Comparison of ENCODE assay signal across 22 cellular contexts in genomic region chr1:173925306-173926242, GRCh38. TPM values are rescaled to one million over a fixed set of nuclear protein-coding genes. Genes with fewer than 3 reads are reported as not detected.
"Had no signal": no experiment of that assay in that cellular context is flagged by ENCODE, and none has a peak within 500 bp of the region (broad histone marks: within the 10 kb centered on the region; RNA-seq: fewer than 3 reads in every experiment).

No MANE protein-coding gene starts in this region.

- H3K4me1 ChIP-seq: colonic mucosa, left lung, testis had no signal

- H3K27me3 ChIP-seq: brain microvascular endothelial cell, colonic mucosa, left lung, testis had no signal

- H3K36me3 ChIP-seq: brain microvascular endothelial cell, colonic mucosa, prostate gland had no signal

- H3K27ac ChIP-seq: brain microvascular endothelial cell, colonic mucosa, epithelial cell of prostate, left lung, prostate gland, skin epidermis, testis had no signal

- FAIRE-seq: islet of Langerhans, TTC549 had no signal

- H3K9me3 ChIP-seq: colonic mucosa, left lung, prostate gland, testis had no signal

- DNase-seq: activated CD4-positive, alpha-beta memory T cell treated with anti-CD3 and anti-CD28 coated beads, Interleukin-2, amount 10 ng/mL, durations not matched to agents 7 days and 5 days; activated CD4-positive, alpha-beta T cell treated with anti-CD3 and anti-CD28 coated beads for 4 hours; activated CD8-positive, alpha-beta memory T cell treated with anti-CD3 and anti-CD28 coated beads, Interleukin-2, amount 10 ng/mL, durations not matched to agents 7 days and 5 days; activated naive CD8-positive, alpha-beta T cell treated with anti-CD3 and anti-CD28 coated beads, Interleukin-2, amount 10 ng/mL, durations not matched to agents 7 days and 5 days; brain microvascular endothelial cell; colonic mucosa; endodermal cell; foreskin fibroblast; hippocampal formation; right cardiac atrium; stimulated activated CD4-positive, alpha-beta T cell treated with anti-CD3 and anti-CD28 coated beads, Interleukin-15, amount 100 ng/mL, for 24 hours; stimulated activated CD4-positive, alpha-beta T cell treated with anti-CD3 and anti-CD28 coated beads, Interleukin-2, amount 100 ng/mL, for 48 hours; testis had no signal

- H3K4me3 ChIP-seq: colonic mucosa, left lung, prostate gland, skin epidermis, testis had no signal

- ATAC-seq: activated CD8-positive, alpha-beta memory T cell treated with anti-CD3 and anti-CD28 coated beads, Interleukin-2, amount 10 ng/mL, durations not matched to agents 7 days and 5 days; left lung; right cardiac atrium; WTC11 had no signal

RNA-seq across cellular contexts. Expression of gene SERPINC1, which starts 8.4 kb away (rescaled TPM):
- total RNA-seq: activated CD8-positive, alpha-beta memory T cell treated with anti-CD3 and anti-CD28 coated beads, Interleukin-2, amount 10 ng/mL, durations not matched to agents 7 days and 5 days; activated naive CD8-positive, alpha-beta T cell treated with anti-CD3 and anti-CD28 coated beads, Interleukin-2, amount 10 ng/mL, durations not matched to agents 7 days and 5 days; endodermal cell; myocyte; neural crest cell; prostate gland had no signal
